ENCODE assay signal across 20 cellular contexts in genomic region chr3:149390772-149391212, GRCh38. TPM values are rescaled to one million over a fixed set of nuclear protein-coding genes. Genes with fewer than 3 reads are reported as not detected.
DNase-seq lines count a peak whose midpoint lies in the region; ATAC-seq, FAIRE-seq and TF ChIP-seq lines count a peak whose summit lies in the region.
"Had no signal": no experiment of that assay in that cellular context is flagged by ENCODE, and none has a peak within 500 bp of the region (broad histone marks: within the 10 kb centered on the region; RNA-seq: fewer than 3 reads in every experiment).

No MANE protein-coding gene starts in this region.

- no peaks in the 10 kb centered on the region for H3K36me3 Mint-ChIP-seq in glutamatergic neuron (ENCODE audit: unreplicated experiment)

- no peak overlapping the region for H2AFZ ChIP-seq in K562 (ENCODE audit: low read depth, low read length)

- peaks cover 19% of the 10 kb centered on the region; the same call in 2 of the 3 replicates for H3K9me3 ChIP-seq in A549
- H3K9me3 ChIP-seq in K562 (replicated peaks; ENCODE audit: control insufficient read depth, insufficient read depth, low read depth, low read length): no peaks in the 10 kb centered on the region

- POLR2A ChIA-PET in A549 (lab: Yijun Ruan, JAX): no interaction called here
- POLR2A ChIA-PET in K562 (lab: Yijun Ruan, JAX): interaction anchor here (0.6 kb wide), 1 partner anchor 16 kb away, joined by 3 read pairs; no protein-coding TSS in a partner anchor

- H3K27ac ChIP-seq in A549: peak overlapping the region; percentile 55 to 75
- no peak overlapping the region for H3K27ac ChIP-seq in K562 (ENCODE audit: extremely low read depth, low read depth, low read length)

- no peak for ATAC-seq in A549
- ATAC-seq in K562: peak; percentile 34; the same call in 2 of the 3 replicates

- H3K79me2 ChIP-seq in K562 (ENCODE audit: control insufficient read depth, insufficient read depth, low read length): no peaks in the 10 kb centered on the region

- intact Hi-C loops in K562 (cut with micrococcal nuclease): no loop called here

- TF ChIP-seq POLR2A in A549 (IDR thresholded peaks at IDR 0.05; ENCODE audit: low read length): no peak
- no peak for TF ChIP-seq POLR2A in K562 (conservative IDR thresholded peaks at IDR 0.05)

- WGBS in A549 (ENCODE audit: missing lambda C conversion rate): 77% methylated on average over 6 of the region's 6 CpGs
- 0% methylated on average over 4 of the region's 6 CpGs for WGBS in K562 (ENCODE audit: insufficient coverage, low coverage, missing lambda C conversion rate)

- H3K9ac ChIP-seq in K562 (ENCODE audit: insufficient read depth in 1 of 2, low read depth in 2 of 2, low read length in 2 of 2): no peak overlapping the region

- H3K27ac Mint-ChIP-seq in glutamatergic neuron (ENCODE audit: unreplicated experiment): no peak overlapping the region
- H3K27ac Mint-ChIP-seq: activated CD4-positive, alpha-beta T cell treated with anti-CD3 and anti-CD28 coated beads, Interleukin-2, amount 10 ng/mL, durations not matched to agents 24 days and 14 days had no signal

- H3K4me1 ChIP-seq in A549 (peaks cover 69% of the 10 kb centered on the region), K562 (replicated peaks in 1 of 2; ENCODE audit: control insufficient read depth in 2 of 2, insufficient read depth in 2 of 2, low read length in 2 of 2) (no peaks in the 10 kb centered on the region)

- TF ChIP-seq EP300 in A549 (IDR thresholded peaks at IDR 0.05): no peak
- no peak for TF ChIP-seq EP300 in K562 (IDR thresholded peaks at IDR 0.05; ENCODE audit: low read length)

- in situ Hi-C loops in K562 (cut with MboI): no loop called here

- DNase-seq in A549 (ENCODE audit: low read depth in 1 of 2, low spot score in 1 of 2): peak in 1 of 2 experiments; percentile 61
- DNase-seq in HT1080 (ENCODE audit: low read depth): peak; percentile 90
- no peak for DNase-seq in K562 (ENCODE audit: extremely low read depth in 1 of 4, low spot score in 3 of 4)
- DNase-seq in kidney tubule cell (ENCODE audit: low spot score): peak; percentile 91
- no peak for DNase-seq in anterior cingulate cortex (lab: John Stamatoyannopoulos, UW)
- DNase-seq in T-helper 2 cell: no peak
- DNase-seq in NCI-H1417 treated with DMSO at 0.1 percent for 48 hours (lab: John Stamatoyannopoulos, UW): no peak
- DNase-seq in glutamatergic neuron: no peak
- DNase-seq: activated CD4-positive, alpha-beta T cell treated with anti-CD3 and anti-CD28 coated beads, Interleukin-2, amount 10 ng/mL, durations not matched to agents 24 days and 14 days; activated T-cell treated with anti-CD3 and anti-CD28 coated beads, Interleukin-2, amount 50 U/mL, for 48 hours; COR-L47; hippocampal formation; KG1; NCI-H146; NCI-H446 treated with DMSO at 0.1 percent for 48 hours; stimulated activated naive CD4-positive, alpha-beta T cell treated with Interleukin-2 at 50 U/mL for 16 hours had no signal

- FAIRE-seq in A549 (lab: Jason Lieb, UNC) (no peak), K562 (lab: Jason Lieb, UNC) (no peak)
- FAIRE-seq: H54 had no signal

- H3K4me3 ChIP-seq in A549 (no peak overlapping the region), K562 (no peak overlapping the region)

- no peaks in the 10 kb centered on the region for H3K27me3 Mint-ChIP-seq in glutamatergic neuron (ENCODE audit: unreplicated experiment)
- H3K27me3 Mint-ChIP-seq: activated CD4-positive, alpha-beta T cell treated with anti-CD3 and anti-CD28 coated beads, Interleukin-2, amount 10 ng/mL, durations not matched to agents 24 days and 14 days had no signal

- H3K4me3 Mint-ChIP-seq in glutamatergic neuron (ENCODE audit: unreplicated experiment): no peak overlapping the region
- H3K4me3 Mint-ChIP-seq: activated CD4-positive, alpha-beta T cell treated with anti-CD3 and anti-CD28 coated beads, Interleukin-2, amount 10 ng/mL, durations not matched to agents 24 days and 14 days; neural crest cell had no signal

- peaks cover 0 to 5% of the 10 kb centered on the region in 2 experiments; a peak in 2 of 5 replicates for H3K27me3 ChIP-seq in K562 (ENCODE audit: control insufficient read depth in 2 of 2, insufficient read depth in 2 of 2, low read length in 2 of 2)

- H3K4me1 Mint-ChIP-seq in glutamatergic neuron (ENCODE audit: low read depth, unreplicated experiment): peaks cover 2% of the 10 kb centered on the region
- H3K4me1 Mint-ChIP-seq: activated CD4-positive, alpha-beta T cell treated with anti-CD3 and anti-CD28 coated beads, Interleukin-2, amount 10 ng/mL, durations not matched to agents 24 days and 14 days had no signal

- no peak for TF ChIP-seq RAD21 in A549 (conservative IDR thresholded peaks at IDR 0.05 in 1 of 2, IDR thresholded peaks at IDR 0.05 in 1 of 2)
- TF ChIP-seq RAD21 in K562 (CRISPR knock-in tag; conservative IDR thresholded peaks at IDR 0.05 in 1 of 2, IDR thresholded peaks at IDR 0.05 in 1 of 2): no peak

- H3K4me2 ChIP-seq in A549 (no peak overlapping the region), K562 (ENCODE audit: insufficient read depth, low read length) (no peak overlapping the region)

- peaks cover 2% of the 10 kb centered on the region for H3K9me3 Mint-ChIP-seq in glutamatergic neuron (ENCODE audit: unreplicated experiment)
- H3K9me3 Mint-ChIP-seq: activated CD4-positive, alpha-beta T cell treated with anti-CD3 and anti-CD28 coated beads, Interleukin-2, amount 10 ng/mL, durations not matched to agents 24 days and 14 days had no signal

- no peaks in the 10 kb centered on the region for H3K36me3 ChIP-seq in K562 (ENCODE audit: control insufficient read depth, insufficient read depth, low read length)

- no peaks in the 10 kb centered on the region for H3K9me1 ChIP-seq in K562 (ENCODE audit: control insufficient read depth, insufficient read depth, low read length)

- CTCF ChIA-PET in A549 (lab: Yijun Ruan, JAX): interaction anchor here (0.7 to 2.0 kb wide), 6 partner anchors 17 to 271 kb away, joined by 3 to 10 read pairs (median 5); no protein-coding TSS in a partner anchor
- CTCF ChIA-PET in K562 (lab: Yijun Ruan, JAX; ENCODE audit: low intra/inter-chr PET ratio): no interaction called here

- BruUV-seq in K562 (replicated peaks; lab: Mats Ljungman, UMichigan): no TSS peak

- H4K20me1 ChIP-seq in K562 (replicated peaks; ENCODE audit: control insufficient read depth, insufficient read depth, low read length): no peaks in the 10 kb centered on the region

- TF ChIP-seq CTCF in A549 (IDR thresholded peaks at IDR 0.05) (no peak), K562 (IDR thresholded peaks at IDR 0.05 in 2 of 3, conservative IDR thresholded peaks at IDR 0.05 in 1 of 3; ENCODE audit: insufficient read depth in 2 of 3, low read depth in 1 of 3, low read length in 3 of 3) (no peak), glutamatergic neuron (IDR thresholded peaks at IDR 0.05; ENCODE audit: partially characterized antibody, unreplicated experiment) (no peak)

RNA-seq across cellular contexts. Expression of gene TM4SF1, which starts 13.3 kb away (rescaled TPM):
- polyA plus RNA-seq in A549 (2011; rRNA removed) (1,188 and 1,208 TPM in 2 replicates), A549 (2017; fragmentation: RNase III; extraction: RNeasy Plus Mini Kit Qiagen cat#74134 plus additional on column Dnase treatment) (739 to 828 TPM (median 767 TPM) in 3 replicates), K562 (2011; rRNA removed) (0.06 and 0.12 TPM in 2 replicates), K562 (2014; fragmentation: Illumina TruSeq; extraction: Trizol) (not detected in 2 replicates), K562 (2014; fragmentation: Nextera tagmentation; extraction: Ambion mirVana) (under 1 TPM in 1 of 2 experiments, not detected in 1; 0.07 TPM), K562 (2014; rRNA removed) (0.08 TPM in 1 of 2 replicates, not detected in the other)
- 820 and 918 TPM in 2 replicates for polyA plus RNA-seq in A549 (2012; cell fraction: cytosol; rRNA removed)
- 729 and 1,002 TPM in 2 replicates for polyA plus RNA-seq in A549 (2012; cell fraction: nucleus; rRNA removed)
- 809 and 900 TPM in 2 replicates for polyA minus RNA-seq in A549 (2011; rRNA and poly(A)+ RNA removed)
- total RNA-seq in HT1080 (2014; rRNA removed; shearing (Covaris generic)): 508 and 543 TPM in 2 replicates
- polyA plus RNA-seq in HT1080 (2015; cell fraction: cytosol; rRNA removed): 789 and 826 TPM in 2 replicates
- polyA plus RNA-seq in HT1080 (2015; cell fraction: nucleus; rRNA removed): 636 and 639 TPM in 2 replicates
- total RNA-seq in K562 (2011; cell fraction: chromatin; rRNA removed; ENCODE audit: low replicate concordance): 0.33 TPM in 1 of 2 replicates, not detected in the other
- 0.50 TPM in 1 of 2 replicates, not detected in the other for total RNA-seq in K562 (2011; cell fraction: nucleolus; rRNA removed)
- total RNA-seq in K562 (2011; cell fraction: nucleoplasm; rRNA removed): not detected in 2 replicates
- total RNA-seq in K562 (2014; rRNA removed) (not detected in 2 replicates), K562 (2014; rRNA removed; fragmentation: Illumina TruSeq; extraction: Trizol) (not detected in 2 replicates), K562 (2015; rRNA removed; fragmentation: Illumina TruSeq; extraction: Trizol) (0.11 TPM in 1 of 2 replicates, not detected in the other), K562 (2021) (0.44 and 0.67 TPM in 2 replicates), glutamatergic neuron (ENCODE audit: unreplicated experiment) (not detected)
- polyA plus RNA-seq in K562 (2011; cell fraction: cytosol; rRNA removed): 0.07 and 0.22 TPM in 2 replicates
- 0.13 and 0.18 TPM in 2 replicates for polyA plus RNA-seq in K562 (2011; cell fraction: nucleus; rRNA removed)
- 0.12 and 0.15 TPM in 2 replicates for polyA plus RNA-seq in K562 (2012)
- polyA minus RNA-seq in K562 (2011; rRNA and poly(A)+ RNA removed): 0.25 and 0.60 TPM in 2 replicates
- 5.1 and 13.1 TPM in 2 replicates for polyA minus RNA-seq in K562 (2011; cell fraction: cytosol; rRNA and poly(A)+ RNA removed)
- 1.4 and 2.2 TPM in 2 replicates for polyA minus RNA-seq in K562 (2011; cell fraction: nucleus; rRNA and poly(A)+ RNA removed)
- total RNA-seq: neural crest cell; OCI-LY7; T-helper 2 cell treated with Interferon-gamma antibody and Interleukin-4, amounts not matched to agents 100 ng/mL and 5 ng/mL, for 36 hours had no signal

RNA-seq across cellular contexts. Expression of gene TM4SF18, which starts 57.4 kb away (rescaled TPM):
- polyA plus RNA-seq in A549 (2011; rRNA removed) (99.8 and 123 TPM in 2 replicates), A549 (2017; fragmentation: RNase III; extraction: RNeasy Plus Mini Kit Qiagen cat#74134 plus additional on column Dnase treatment) (49.7 to 57.7 TPM (median 51.3 TPM) in 3 replicates), K562 (2011; rRNA removed) (not detected in 2 replicates), K562 (2014; fragmentation: Illumina TruSeq; extraction: Trizol) (not detected in 2 replicates), K562 (2014; fragmentation: Nextera tagmentation; extraction: Ambion mirVana) (not detected), K562 (2014; rRNA removed) (not detected in 2 replicates)
- polyA plus RNA-seq in A549 (2012; cell fraction: cytosol; rRNA removed): 26.9 and 28.8 TPM in 2 replicates
- polyA plus RNA-seq in A549 (2012; cell fraction: nucleus; rRNA removed): 11.2 and 16.8 TPM in 2 replicates
- polyA minus RNA-seq in A549 (2011; rRNA and poly(A)+ RNA removed): 34.2 and 42.8 TPM in 2 replicates
- 0.03 TPM in 1 of 2 replicates, not detected in the other for total RNA-seq in HT1080 (2014; rRNA removed; shearing (Covaris generic))
- polyA plus RNA-seq in HT1080 (2015; cell fraction: cytosol; rRNA removed): 0.02 and 0.03 TPM in 2 replicates
- not detected in 2 replicates for polyA plus RNA-seq in HT1080 (2015; cell fraction: nucleus; rRNA removed)
- total RNA-seq in K562 (2011; cell fraction: chromatin; rRNA removed; ENCODE audit: low replicate concordance): not detected in 2 replicates
- not detected in 2 replicates for total RNA-seq in K562 (2011; cell fraction: nucleolus; rRNA removed)
- not detected in 2 replicates for total RNA-seq in K562 (2011; cell fraction: nucleoplasm; rRNA removed)
- total RNA-seq in K562 (2014; rRNA removed) (not detected in 2 replicates), K562 (2014; rRNA removed; fragmentation: Illumina TruSeq; extraction: Trizol) (not detected in 2 replicates), K562 (2015; rRNA removed; fragmentation: Illumina TruSeq; extraction: Trizol) (not detected in 2 replicates), K562 (2021) (not detected in 2 replicates), glutamatergic neuron (ENCODE audit: unreplicated experiment) (not detected)
- polyA plus RNA-seq in K562 (2011; cell fraction: cytosol; rRNA removed): not detected in 2 replicates
- polyA plus RNA-seq in K562 (2011; cell fraction: nucleus; rRNA removed): not detected in 2 replicates
- polyA plus RNA-seq in K562 (2012): not detected in 2 replicates
- polyA minus RNA-seq in K562 (2011; rRNA and poly(A)+ RNA removed): not detected in 2 replicates
- polyA minus RNA-seq in K562 (2011; cell fraction: cytosol; rRNA and poly(A)+ RNA removed): not detected in 2 replicates
- polyA minus RNA-seq in K562 (2011; cell fraction: nucleus; rRNA and poly(A)+ RNA removed): not detected in 2 replicates
- total RNA-seq: activated CD4-positive, alpha-beta T cell treated with anti-CD3 and anti-CD28 coated beads, Interleukin-2, amount 10 ng/mL, durations not matched to agents 24 days and 14 days; neural crest cell; OCI-LY7; T-helper 2 cell treated with Interferon-gamma antibody and Interleukin-4, amounts not matched to agents 100 ng/mL and 5 ng/mL, for 36 hours had no signal

Comparison
In these comparisons a context has a peak if more than half of its experiments do, and no peak if none do; other contexts are left out.
1. DNase-seq: peak in HT1080 (single experiment) and kidney tubule cell (single experiment); none in K562 (0 of 4), anterior cingulate cortex (0 of 58), T-helper 2 cell (0 of 5), NCI-H1417 treated with DMSO at 0.1 percent for 48 hours (single experiment) and glutamatergic neuron (single experiment).
2. RNA of gene TM4SF1, which starts 13.3 kb away (total RNA-seq): 508 to 543 TPM in HT1080; 0.11 to 0.67 TPM in K562 and not detected in glutamatergic neuron (single experiment); every median in the first group is over 100 times any median in the second.
3. Of the 35 proteins assayed by ChIP-seq in both K562 and A549: peak only in K562: none; only in A549: MAX; in both: none; in neither: 34.